ENCODE assay signal across 17 cellular contexts in the genomic region with DNA sequence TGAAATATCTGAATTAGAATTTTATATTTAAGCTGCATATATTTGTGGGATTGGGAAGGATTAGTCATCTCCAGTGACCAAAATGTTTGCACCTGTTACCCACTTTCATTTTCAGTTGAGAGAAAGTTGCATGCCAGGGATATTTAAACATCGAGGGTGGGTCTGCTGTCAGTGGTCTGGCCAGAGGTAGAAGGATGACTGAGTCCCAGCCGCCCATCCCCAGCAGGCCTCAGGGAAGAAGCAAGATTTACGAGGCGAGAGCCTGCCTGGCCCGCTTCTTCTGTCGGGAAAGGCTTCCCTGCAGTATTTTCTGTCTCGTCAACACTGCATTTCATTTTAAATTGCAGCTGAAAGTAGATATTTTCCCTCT. TPM values are rescaled to one million over a fixed set of nuclear protein-coding genes. Genes with fewer than 3 reads are reported as not detected.
A peak's percentile ranks its signal among the peaks of the same experiment; 100 is the strongest.
DNase-seq lines count a peak whose midpoint lies in the region; ATAC-seq and TF ChIP-seq lines count a peak whose summit lies in the region.
"Had no signal": no experiment of that assay in that cellular context is flagged by ENCODE, and none has a peak within 500 bp of the region (broad histone marks: within the 10 kb centered on the region; RNA-seq: fewer than 3 reads in every experiment).

No MANE protein-coding gene starts in this region.

- no peaks in the 10 kb centered on the region for H3K36me3 Mint-ChIP-seq in activated naive CD8-positive, alpha-beta T cell treated with anti-CD3 and anti-CD28 coated beads, Interleukin-2, amount 50 U/mL, for 24 hours (ENCODE audit: low read depth)
- H3K36me3 Mint-ChIP-seq in natural killer cell treated with Interleukin-12 subunit alpha and Interleukin-12 subunit beta and Interleukin-15 and Interleukin-18, amount 100 ng/mL, for 72 hours: no peaks in the 10 kb centered on the region
- no peaks in the 10 kb centered on the region for H3K36me3 Mint-ChIP-seq in endothelial cell (ENCODE audit: low read depth, unreplicated experiment)
- H3K36me3 Mint-ChIP-seq: stimulated activated naive B cell treated with anti-CD40 and anti-IgM and Interleukin-4, amounts not matched to agents 10 μg/mL and 1 μg/mL and 100 μg/mL, for 72 hours had no signal

- peaks cover 11 to 49% (median 30%) of the 10 kb centered on the region in 10 experiments for H3K4me1 ChIP-seq in BLaER1 treated with 17β-estradiol and CSF1 and Interleukin-3, amounts not matched to agents 10 nM and 100 nM
- peaks cover 5 to 18% of the 10 kb centered on the region in 2 experiments; a peak in 3 of 4 replicates for H3K4me1 ChIP-seq in HCT116 (ENCODE audit: control insufficient read depth in 1 of 2, insufficient read depth in 2 of 2, low read length in 2 of 2)

- DNase-seq in HCT116 (ENCODE audit: low read depth, low spot score) (no peak), endothelial cell (ENCODE audit: low spot score) (no peak)
- no peak for DNase-seq in activated naive CD8-positive, alpha-beta T cell treated with anti-CD3 and anti-CD28 coated beads, Interleukin-2, amount 50 U/mL, for 24 hours
- DNase-seq in natural killer cell treated with Interleukin-12 subunit alpha and Interleukin-12 subunit beta and Interleukin-15 and Interleukin-18, amount 100 ng/mL, for 72 hours (ENCODE audit: low spot score): no peak
- DNase-seq: aorta; dermis blood vessel endothelial cell; midbrain; NCI-H2029 treated with DMSO at 0.1 percent for 48 hours; SHP77 treated with DMSO at 0.1 percent for 48 hours; stimulated activated CD4-positive, alpha-beta T cell treated with anti-CD3 and anti-CD28 coated beads, Interleukin-2, amount 100 ng/mL, for 48 hours; stimulated activated naive B cell treated with anti-CD40 and anti-IgM and Interleukin-4, amounts not matched to agents 10 μg/mL and 1 μg/mL and 100 μg/mL, for 72 hours had no signal

- H4K20me1 ChIP-seq in BLaER1 treated with 17β-estradiol and CSF1 and Interleukin-3, amounts not matched to agents 10 nM and 100 nM: peaks cover 0 to 34% (median 11%) of the 10 kb centered on the region in 11 experiments; a peak in 13 of 22 replicates
- no peaks in the 10 kb centered on the region for H4K20me1 ChIP-seq in HCT116 (ENCODE audit: insufficient read depth)

- intact Hi-C loops in HCT116 (cut with micrococcal nuclease): loop anchor here (5.0 kb wide), 1 partner anchor 182 kb away; no protein-coding TSS in a partner anchor

- BruUV-seq in HCT116 (replicated peaks; lab: Mats Ljungman, UMichigan): no TSS peak

- peaks cover 42% of the 10 kb centered on the region for H3K27me3 Mint-ChIP-seq in activated naive CD8-positive, alpha-beta T cell treated with anti-CD3 and anti-CD28 coated beads, Interleukin-2, amount 50 U/mL, for 24 hours
- peaks cover 18 to 27% of the 10 kb centered on the region in 2 donors for H3K27me3 Mint-ChIP-seq in natural killer cell treated with Interleukin-12 subunit alpha and Interleukin-12 subunit beta and Interleukin-15 and Interleukin-18, amount 100 ng/mL, for 72 hours
- H3K27me3 Mint-ChIP-seq in endothelial cell (ENCODE audit: unreplicated experiment): peaks cover 13% of the 10 kb centered on the region

- no peak for TF ChIP-seq RAD21 in HCT116 (IDR thresholded peaks at IDR 0.05; ENCODE audit: low read depth)

- ATAC-seq in HCT116 (no peak), GM21737 (IDR thresholded peaks at IDR 0.05; ENCODE audit: unreplicated experiment) (no peak), SK-N-SH treated with all-trans-retinoic acid at 6 μM for 48 hours (no peak), GM18907 (IDR thresholded peaks at IDR 0.05; ENCODE audit: unreplicated experiment) (no peak)
- peak; percentile 12 for ATAC-seq in activated naive CD8-positive, alpha-beta T cell treated with anti-CD3 and anti-CD28 coated beads, Interleukin-2, amount 50 U/mL, for 24 hours
- no peak for ATAC-seq in natural killer cell treated with Interleukin-12 subunit alpha and Interleukin-12 subunit beta and Interleukin-15 and Interleukin-18, amount 100 ng/mL, for 72 hours

- POLR2A ChIA-PET in HCT116 (lab: Charles Lee): no interaction called here

- TF ChIP-seq CTCF in HCT116 (IDR thresholded peaks at IDR 0.05 in 2 of 3, conservative IDR thresholded peaks at IDR 0.05 in 1 of 3; ENCODE audit: borderline replicate concordance in 1 of 3, insufficient read depth in 1 of 3, low read depth in 2 of 3, low read length in 2 of 3) (no peak), endothelial cell (IDR thresholded peaks at IDR 0.05; ENCODE audit: unreplicated experiment) (no peak)

- H3K27ac Mint-ChIP-seq in activated naive CD8-positive, alpha-beta T cell treated with anti-CD3 and anti-CD28 coated beads, Interleukin-2, amount 50 U/mL, for 24 hours: peak overlapping the region; percentile 42
- H3K27ac Mint-ChIP-seq in natural killer cell treated with Interleukin-12 subunit alpha and Interleukin-12 subunit beta and Interleukin-15 and Interleukin-18, amount 100 ng/mL, for 72 hours: peak overlapping the region in 1 of 2 donors; percentile 5
- H3K27ac Mint-ChIP-seq in endothelial cell (ENCODE audit: unreplicated experiment): no peak overlapping the region

- no peak for TF ChIP-seq POLR2A in HCT116 (IDR thresholded peaks at IDR 0.05; ENCODE audit: borderline replicate concordance, extremely low read depth, insufficient read depth, insufficient read length)

- RAD21 ChIA-PET in HCT116 (lab: Charles Lee; ENCODE audit: low non-redundant PET in 1 of 2, low total read pairs in 2 of 2, uncharacterized antibody in 2 of 2, unreplicated experiment in 2 of 2): no interaction called here

- H3K36me3 ChIP-seq in BLaER1 treated with 17β-estradiol and CSF1 and Interleukin-3, amounts not matched to agents 10 nM and 100 nM: no peaks in the 10 kb centered on the region
- no peaks in the 10 kb centered on the region for H3K36me3 ChIP-seq in HCT116 (ENCODE audit: control insufficient read depth in 1 of 2, insufficient read depth in 2 of 2, low read length in 2 of 2)

- no peak overlapping the region for H3K4me3 ChIP-seq in BLaER1 treated with 17β-estradiol and CSF1 and Interleukin-3, amounts not matched to agents 10 nM and 100 nM
- H3K4me3 ChIP-seq in HCT116 (replicated peaks in 1 of 2; ENCODE audit: low read depth in 1 of 2, low read length in 2 of 2): peak overlapping the region in 1 of 2 experiments; percentile 72; a peak in 1 of 4 replicates

- H3K4me3 Mint-ChIP-seq in activated naive CD8-positive, alpha-beta T cell treated with anti-CD3 and anti-CD28 coated beads, Interleukin-2, amount 50 U/mL, for 24 hours: peak overlapping the region; percentile 57
- H3K4me3 Mint-ChIP-seq in natural killer cell treated with Interleukin-12 subunit alpha and Interleukin-12 subunit beta and Interleukin-15 and Interleukin-18, amount 100 ng/mL, for 72 hours: peak overlapping the region; percentile 75
- H3K4me3 Mint-ChIP-seq in endothelial cell (ENCODE audit: unreplicated experiment): no peak overlapping the region

- no peaks in the 10 kb centered on the region for H3K9me3 Mint-ChIP-seq in activated naive CD8-positive, alpha-beta T cell treated with anti-CD3 and anti-CD28 coated beads, Interleukin-2, amount 50 U/mL, for 24 hours
- H3K9me3 Mint-ChIP-seq in natural killer cell treated with Interleukin-12 subunit alpha and Interleukin-12 subunit beta and Interleukin-15 and Interleukin-18, amount 100 ng/mL, for 72 hours: no peaks in the 10 kb centered on the region
- no peaks in the 10 kb centered on the region for H3K9me3 Mint-ChIP-seq in endothelial cell (ENCODE audit: unreplicated experiment)
- H3K9me3 Mint-ChIP-seq: stimulated activated naive B cell treated with anti-CD40 and anti-IgM and Interleukin-4, amounts not matched to agents 10 μg/mL and 1 μg/mL and 100 μg/mL, for 72 hours had no signal

- H3K9me3 ChIP-seq in BLaER1 treated with 17β-estradiol and CSF1 and Interleukin-3, amounts not matched to agents 10 nM and 100 nM (replicated peaks in 1 of 11): no peaks in the 10 kb centered on the region
- no peaks in the 10 kb centered on the region for H3K9me3 ChIP-seq in HCT116 (ENCODE audit: control insufficient read depth in 1 of 2, insufficient read depth in 1 of 2, low read depth in 1 of 2, low read length in 2 of 2)

- H2AFZ ChIP-seq in HCT116 (ENCODE audit: low read depth, low read length, poor library complexity, severe bottlenecking): no peak overlapping the region

- H3K27me3 ChIP-seq in BLaER1 treated with 17β-estradiol and CSF1 and Interleukin-3, amounts not matched to agents 10 nM and 100 nM: peaks cover 23 to 40% (median 32%) of the 10 kb centered on the region in 11 experiments
- peaks cover 13% of the 10 kb centered on the region; the same call in 1 of the 2 replicates for H3K27me3 ChIP-seq in HCT116 (ENCODE audit: insufficient read depth, low read length)

- no peaks in the 10 kb centered on the region for H3K9me2 ChIP-seq in HCT116 (ENCODE audit: insufficient read depth)

- no peaks in the 10 kb centered on the region for H3K79me2 ChIP-seq in HCT116 (ENCODE audit: insufficient read depth, low read length)

- CTCF ChIA-PET in HCT116 (lab: Charles Lee): no interaction called here

- peaks cover 46% of the 10 kb centered on the region for H3K4me1 Mint-ChIP-seq in activated naive CD8-positive, alpha-beta T cell treated with anti-CD3 and anti-CD28 coated beads, Interleukin-2, amount 50 U/mL, for 24 hours
- peaks cover 38 to 39% of the 10 kb centered on the region in 2 donors for H3K4me1 Mint-ChIP-seq in natural killer cell treated with Interleukin-12 subunit alpha and Interleukin-12 subunit beta and Interleukin-15 and Interleukin-18, amount 100 ng/mL, for 72 hours (ENCODE audit: low read depth in 2 of 2)
- H3K4me1 Mint-ChIP-seq in endothelial cell (ENCODE audit: unreplicated experiment): peaks cover 17% of the 10 kb centered on the region

- no peak overlapping the region for H3K9ac ChIP-seq in BLaER1 treated with 17β-estradiol and CSF1 and Interleukin-3, amounts not matched to agents 10 nM and 100 nM
- H3K9ac ChIP-seq in HCT116 (ENCODE audit: low read length): no peak overlapping the region

- peak overlapping the region in 10 of 11 experiments; percentile 99 to 100 (median 100); a peak in 17 of 22 replicates for H3K4me2 ChIP-seq in BLaER1 treated with 17β-estradiol and CSF1 and Interleukin-3, amounts not matched to agents 10 nM and 100 nM
- H3K4me2 ChIP-seq in HCT116 (ENCODE audit: low read length): peak overlapping the region; percentile 98

- no peak overlapping the region for H3K27ac ChIP-seq in BLaER1 treated with 17β-estradiol and CSF1 and Interleukin-3, amounts not matched to agents 10 nM and 100 nM
- no peak overlapping the region for H3K27ac ChIP-seq in HCT116 (ENCODE audit: low read depth, low read length)
- H3K27ac ChIP-seq: C4-2B, HL-60 had no signal

TF ChIP-seq in HCT116, 20 proteins besides CTCF, POLR2A, EP300 and RAD21 (continues in another document):
- TF ChIP-seq SRF (IDR thresholded peaks at IDR 0.05; ENCODE audit: low read depth) (no peak), EZH2phosphoT487 (IDR thresholded peaks at IDR 0.05; ENCODE audit: borderline replicate concordance) (no peak)

TF ChIP-seq in SK-N-SH treated with all-trans-retinoic acid at 6 μM for 48 hours, 23 proteins besides CTCF, POLR2A, EP300 and RAD21 (continues in another document):
- TF ChIP-seq ZFP3 (CRISPR knock-in tag; IDR thresholded peaks at IDR 0.05): no peak
- no peak for TF ChIP-seq BACH2 (CRISPR knock-in tag; IDR thresholded peaks at IDR 0.05; ENCODE audit: borderline replicate concordance)
- TF ChIP-seq SNAI2 (CRISPR knock-in tag; IDR thresholded peaks at IDR 0.05): no peak

RNA-seq across cellular contexts. Expression of a gene that starts 1.4 kb away (rescaled TPM):
- 1.2 TPM for total RNA-seq in HCT116 (2021; ENCODE audit: unreplicated experiment)
- polyA plus RNA-seq in HCT116 (2012): 0.99 and 1.4 TPM in 2 replicates
- 1 to 10 TPM in 1 of 2 donors, under 1 TPM in 1; 0.88 to 2.5 TPM for total RNA-seq in natural killer cell treated with Interleukin-12 subunit alpha and Interleukin-12 subunit beta and Interleukin-15 and Interleukin-18, amount 100 ng/mL, for 72 hours
- 29.1 TPM for total RNA-seq in endothelial cell (ENCODE audit: unreplicated experiment)
